In genomic region chr11:65563606-65564005, GRCh38 we compare ENCODE assay signal across 31 cellular contexts. TPM values are rescaled to one million over a fixed set of nuclear protein-coding genes. Genes with fewer than 3 reads are reported as not detected.
DNase-seq lines count a peak whose midpoint lies in the region; ATAC-seq, FAIRE-seq and TF ChIP-seq lines count a peak whose summit lies in the region.
"Had no signal": no experiment of that assay in that cellular context is flagged by ENCODE, and none has a peak within 500 bp of the region (broad histone marks: within the 10 kb centered on the region; RNA-seq: fewer than 3 reads in every experiment).

No MANE protein-coding gene starts in this region.

- ATAC-seq in CD8-positive, alpha-beta T cell = no peak
- ATAC-seq in effector memory CD8-positive, alpha-beta T cell (replicated peaks) = no peak
- ATAC-seq: GM23338; right cardiac atrium; stimulated activated naive CD8-positive, alpha-beta T cell treated with anti-CD3 and anti-CD28 coated beads, Interleukin-15, amount 100 ng/mL, for 72 hours had no signal

- no peak overlapping the region for H3K4me3 ChIP-seq in CD8-positive, alpha-beta T cell (ENCODE audit: low read depth, low read length)
- H3K4me3 ChIP-seq in OCI-LY3 (ENCODE audit: low read length) (no peak overlapping the region; the same call in 1 of the 2 replicates), trophoblast cell (ENCODE audit: low read depth, low read length) (no peak overlapping the region)
- H3K4me3 ChIP-seq: breast epithelium, colonic mucosa, GM23338, ovary, transverse colon had no signal

- no CpG with 5 or more reads among the region's 4 CpGs for WGBS in trophoblast cell (ENCODE audit: extremely low coverage, insufficient coverage, insufficient read length)

- H4K91ac ChIP-seq in trophoblast cell (ENCODE audit: low read depth, low read length) = no peak overlapping the region

- no peak overlapping the region for H2BK12ac ChIP-seq in trophoblast cell (ENCODE audit: low read length)

- peak overlapping the region; percentile 77 for H3K27ac Mint-ChIP-seq in CD8-positive, alpha-beta T cell
- H3K27ac Mint-ChIP-seq in effector memory CD8-positive, alpha-beta T cell = peak overlapping the region; percentile 75
- H3K27ac Mint-ChIP-seq in MCF 10A (ENCODE audit: low read depth, unreplicated experiment) = no peak overlapping the region
- no peak overlapping the region for H3K27ac Mint-ChIP-seq in chondrocyte (ENCODE audit: unreplicated experiment)
- H3K27ac Mint-ChIP-seq: GM23338, memory B cell had no signal

- no peak overlapping the region for H2BK120ac ChIP-seq in trophoblast cell (ENCODE audit: insufficient read depth, low read length, poor library complexity)

- no peaks in the 10 kb centered on the region for H4K20me1 ChIP-seq in OCI-LY3 (ENCODE audit: insufficient read depth, low read length)

- CTCF ChIA-PET in CD8-positive, alpha-beta T cell (lab: Charles Lee) = interaction anchor here (0.8 to 5.0 kb wide), 3 partner anchors 11 to 25 kb away, joined by 3 to 37 read pairs (median 34); no protein-coding TSS in a partner anchor
- CTCF ChIA-PET in MCF 10A (lab: Yijun Ruan, JAX) = interaction anchor here (5.5 kb wide), 1 partner anchor 9 kb away, joined by 35 read pairs; the partner anchor contains the start of gene FAM89B

- no peak overlapping the region for H3K23ac ChIP-seq in trophoblast cell (ENCODE audit: low read length)

- H3K79me1 ChIP-seq in trophoblast cell (ENCODE audit: low read length) = peaks cover 18% of the 10 kb centered on the region

- H3K9ac ChIP-seq in OCI-LY3 (ENCODE audit: low read length) (no peak overlapping the region), trophoblast cell (ENCODE audit: low read length) (no peak overlapping the region)

- no peak for TF ChIP-seq POLR2A in GM12891 (IDR thresholded peaks at IDR 0.05; ENCODE audit: low read depth, low read length)

- H3K4me2 ChIP-seq in OCI-LY3 (ENCODE audit: low read length) (peak overlapping the region; percentile 79), trophoblast cell (ENCODE audit: low read length) (no peak overlapping the region)
- H3K4me2 ChIP-seq: GM23338 had no signal

- no peak overlapping the region for H3K14ac ChIP-seq in trophoblast cell (ENCODE audit: low read length)

- H4K8ac ChIP-seq in trophoblast cell (ENCODE audit: low read depth, low read length) = no peak overlapping the region

- no peak overlapping the region for H3K4me3 Mint-ChIP-seq in CD8-positive, alpha-beta T cell
- H3K4me3 Mint-ChIP-seq in effector memory CD8-positive, alpha-beta T cell = no peak overlapping the region
- H3K4me3 Mint-ChIP-seq in MCF 10A (ENCODE audit: unreplicated experiment) (no peak overlapping the region), chondrocyte (ENCODE audit: unreplicated experiment) (no peak overlapping the region)
- H3K4me3 Mint-ChIP-seq: GM23338, memory B cell had no signal

- no peaks in the 10 kb centered on the region for H3K9me3 ChIP-seq in CD8-positive, alpha-beta T cell (ENCODE audit: low read length)
- H3K9me3 ChIP-seq in OCI-LY3 (ENCODE audit: insufficient read depth, low read length) = no peaks in the 10 kb centered on the region
- H3K9me3 ChIP-seq in trophoblast cell (ENCODE audit: insufficient read depth, low read depth, low read length) = no peaks in the 10 kb centered on the region
- H3K9me3 ChIP-seq: breast epithelium, colonic mucosa, ovary, transverse colon had no signal

- H3K4me1 ChIP-seq in CD8-positive, alpha-beta T cell (ENCODE audit: insufficient read depth, low read length) = peaks cover 69% of the 10 kb centered on the region
- H3K4me1 ChIP-seq in OCI-LY3 (ENCODE audit: low read length) (peaks cover 16% of the 10 kb centered on the region), trophoblast cell (ENCODE audit: control insufficient read depth in 1 of 2, insufficient read depth in 2 of 2, low read length in 2 of 2) (peaks cover 17 to 26% of the 10 kb centered on the region in 2 experiments)

- H3K9me3 Mint-ChIP-seq in CD8-positive, alpha-beta T cell = no peaks in the 10 kb centered on the region
- H3K9me3 Mint-ChIP-seq in effector memory CD8-positive, alpha-beta T cell = no peaks in the 10 kb centered on the region
- H3K9me3 Mint-ChIP-seq in MCF 10A (ENCODE audit: unreplicated experiment) (no peaks in the 10 kb centered on the region), chondrocyte (ENCODE audit: low read depth) (no peaks in the 10 kb centered on the region)
- H3K9me3 Mint-ChIP-seq: GM23338; memory B cell; stimulated activated naive CD8-positive, alpha-beta T cell treated with anti-CD3 and anti-CD28 coated beads, Interleukin-15, amount 100 ng/mL, for 72 hours had no signal

- no peak overlapping the region for H2BK5ac ChIP-seq in trophoblast cell (ENCODE audit: low read depth, low read length, poor library complexity)

- DNase-seq in CD8-positive, alpha-beta T cell = no peak
- DNase-seq in effector memory CD8-positive, alpha-beta T cell = no peak
- DNase-seq in trophoblast cell = peak; percentile 91 to 93
- no peak for DNase-seq in MCF 10A (ENCODE audit: unreplicated experiment)
- DNase-seq in GM12891 (ENCODE audit: insufficient read length, low spot score) = no peak
- no peak for DNase-seq in chondrocyte (ENCODE audit: low spot score)
- DNase-seq in NOMO-1 treated with dmso at 0.1 percent for 144 hours (lab: John Stamatoyannopoulos, UW; ENCODE audit: unreplicated experiment) = no peak
- DNase-seq: activated gamma-delta T cell treated with Interleukin-2 at 50 U/mL for 16 hours; activated T-cell treated with anti-CD3 and anti-CD28 coated beads for 4 hours; amniotic stem cell; colonic mucosa; DMS53; effector memory CD4-positive, alpha-beta T cell; GDM1; Kasumi-1; NCI-H1694; NCI-H2171 treated with DMSO at 0.1 percent for 48 hours; NCI-H524; ovary; stimulated activated CD4-positive, alpha-beta T cell treated with anti-CD3 and anti-CD28 coated beads, Interleukin-12 subunit alpha, Interleukin-12 subunit beta, amount 100 ng/mL, for 4 hours; stimulated activated naive CD8-positive, alpha-beta T cell treated with anti-CD3 and anti-CD28 coated beads, Interleukin-15, amount 100 ng/mL, for 72 hours; T-helper 2 cell; transverse colon had no signal

- no peak overlapping the region for H2AK5ac ChIP-seq in trophoblast cell (ENCODE audit: low read length)

- peaks cover 55% of the 10 kb centered on the region for H3K4me1 Mint-ChIP-seq in CD8-positive, alpha-beta T cell (ENCODE audit: low read depth)
- H3K4me1 Mint-ChIP-seq in effector memory CD8-positive, alpha-beta T cell (ENCODE audit: low read depth in 2 of 2) = peaks cover 40 to 45% of the 10 kb centered on the region in 2 donors
- peaks cover 30% of the 10 kb centered on the region for H3K4me1 Mint-ChIP-seq in MCF 10A (ENCODE audit: insufficient read depth, unreplicated experiment)
- peaks cover 56% of the 10 kb centered on the region for H3K4me1 Mint-ChIP-seq in chondrocyte (ENCODE audit: low read depth)

- FAIRE-seq in GM12891 (lab: Jason Lieb, UNC) = no peak
- FAIRE-seq: frontal cortex, RCC 7860 had no signal

- no peak overlapping the region for H3K27ac ChIP-seq in CD8-positive, alpha-beta T cell (ENCODE audit: low read depth, low read length)
- H3K27ac ChIP-seq in OCI-LY3 (ENCODE audit: low read length) (no peak overlapping the region), trophoblast cell (ENCODE audit: low read depth, low read length) (no peak overlapping the region)
- H3K27ac ChIP-seq: breast epithelium, colonic mucosa, ovary, VCaP had no signal

- intact Hi-C loops in CD8-positive, alpha-beta T cell (cut with DNase I, micrococcal nuclease) = no loop called here
- intact Hi-C loops in MCF 10A (cut with micrococcal nuclease) = no loop called here

- H3K27me3 Mint-ChIP-seq in CD8-positive, alpha-beta T cell (ENCODE audit: low read depth) = no peaks in the 10 kb centered on the region
- H3K27me3 Mint-ChIP-seq in effector memory CD8-positive, alpha-beta T cell = no peaks in the 10 kb centered on the region
- H3K27me3 Mint-ChIP-seq in MCF 10A (ENCODE audit: insufficient read depth, unreplicated experiment) (no peaks in the 10 kb centered on the region), chondrocyte (ENCODE audit: low read depth) (no peaks in the 10 kb centered on the region)
- H3K27me3 Mint-ChIP-seq: memory B cell; stimulated activated naive CD8-positive, alpha-beta T cell treated with anti-CD3 and anti-CD28 coated beads, Interleukin-15, amount 100 ng/mL, for 72 hours had no signal

- H3K79me2 ChIP-seq in OCI-LY3 (ENCODE audit: low read length) (peaks cover 11% of the 10 kb centered on the region), trophoblast cell (ENCODE audit: control insufficient read depth, insufficient read depth, low read length, poor library complexity) (peaks cover 2% of the 10 kb centered on the region)

- BruUV-seq in MCF 10A (replicated peaks; lab: Mats Ljungman, UMichigan) = no TSS peak

- H3K36me3 ChIP-seq in CD8-positive, alpha-beta T cell (ENCODE audit: insufficient read depth, low read length) = no peaks in the 10 kb centered on the region
- peaks cover 10% of the 10 kb centered on the region for H3K36me3 ChIP-seq in OCI-LY3 (replicated peaks; ENCODE audit: low read depth, low read length)
- H3K36me3 ChIP-seq in trophoblast cell (ENCODE audit: control insufficient read depth in 1 of 2, insufficient read depth in 2 of 2, low read length in 2 of 2) = no peaks in the 10 kb centered on the region
- H3K36me3 ChIP-seq: breast epithelium, colonic mucosa, ovary, transverse colon had no signal

- POLR2A ChIA-PET in CD8-positive, alpha-beta T cell (lab: Charles Lee) = no interaction called here
- POLR2A ChIA-PET in MCF 10A (lab: Yijun Ruan, JAX) = no interaction called here

- peaks cover 9% of the 10 kb centered on the region for H3K36me3 Mint-ChIP-seq in CD8-positive, alpha-beta T cell
- H3K36me3 Mint-ChIP-seq in effector memory CD8-positive, alpha-beta T cell (ENCODE audit: insufficient read depth) = peaks cover 12% of the 10 kb centered on the region
- peaks cover 14% of the 10 kb centered on the region for H3K36me3 Mint-ChIP-seq in MCF 10A (ENCODE audit: insufficient read depth, unreplicated experiment)
- H3K36me3 Mint-ChIP-seq in chondrocyte (ENCODE audit: low read depth) = peaks cover 2% of the 10 kb centered on the region

- H3K18ac ChIP-seq in trophoblast cell (ENCODE audit: low read length) = no peak overlapping the region

- no peak overlapping the region for H2AFZ ChIP-seq in OCI-LY3 (ENCODE audit: low read depth, low read length)
- no peak overlapping the region for H2AFZ ChIP-seq in trophoblast cell (ENCODE audit: insufficient read depth, low read length, poor library complexity)
- H2AFZ ChIP-seq: GM23338 had no signal

- TF ChIP-seq CTCF in CD8-positive, alpha-beta T cell (IDR thresholded peaks at IDR 0.05) = no peak
- TF ChIP-seq CTCF in OCI-LY3 (IDR thresholded peaks at IDR 0.05; ENCODE audit: low read depth, low read length) = no peak
- TF ChIP-seq CTCF in MCF 10A (IDR thresholded peaks at IDR 0.05; ENCODE audit: unreplicated experiment) = no peak
- TF ChIP-seq CTCF in chondrocyte (IDR thresholded peaks at IDR 0.05) = no peak

- H4K12ac ChIP-seq in trophoblast cell (ENCODE audit: low read depth, low read length) = no peak overlapping the region

- H3K4ac ChIP-seq in trophoblast cell (ENCODE audit: low read depth, low read length) = no peak overlapping the region

- H3K27me3 ChIP-seq in CD8-positive, alpha-beta T cell (ENCODE audit: insufficient read depth, low read length) = no peaks in the 10 kb centered on the region
- peaks cover 9% of the 10 kb centered on the region for H3K27me3 ChIP-seq in OCI-LY3 (ENCODE audit: low read depth, low read length)
- no peaks in the 10 kb centered on the region for H3K27me3 ChIP-seq in trophoblast cell (ENCODE audit: insufficient read depth, low read length)
- H3K27me3 ChIP-seq: breast epithelium, colonic mucosa, ovary, transverse colon had no signal

RNA-seq across cellular contexts. Expression of gene LTBP3, which starts 5.4 kb away (rescaled TPM):
- total RNA-seq in CD8-positive, alpha-beta T cell = 100 to 1,000 TPM; 231 to 246 TPM
- 36.2 and 40.2 TPM in 2 replicates for polyA plus RNA-seq in trophoblast cell (2013)
- total RNA-seq in MCF 10A (2022) (10.6 and 11.0 TPM in 2 replicates), chondrocyte (264 to 272 TPM (median 271 TPM) in 3 replicates)
- polyA plus RNA-seq in GM12891 (2012; ENCODE audit: low read depth, missing spikeins) = 14.6 TPM

RNA-seq across cellular contexts. Expression of gene ZNRD2, which starts 6.7 kb away (rescaled TPM):
- total RNA-seq in CD8-positive, alpha-beta T cell = 10 to 100 TPM; 35.6 to 41.4 TPM
- polyA plus RNA-seq in trophoblast cell (2013) = 88.8 and 89.4 TPM in 2 replicates
- total RNA-seq in MCF 10A (2022) (65.4 and 68.5 TPM in 2 replicates), chondrocyte (26.4 to 32.1 TPM (median 28.1 TPM) in 3 replicates)
- polyA plus RNA-seq in GM12891 (2012; ENCODE audit: low read depth, missing spikeins) = 48.7 TPM

RNA-seq across cellular contexts. Expression of gene FAM89B, which starts 8.7 kb away (rescaled TPM):
- total RNA-seq in CD8-positive, alpha-beta T cell = 10 to 100 TPM; 20.6 to 20.8 TPM
- polyA plus RNA-seq in trophoblast cell (2013) = 71.6 and 72.3 TPM in 2 replicates
- total RNA-seq in MCF 10A (2022) = 16.7 and 21.6 TPM in 2 replicates
- polyA plus RNA-seq in GM12891 (2012; ENCODE audit: low read depth, missing spikeins) = 18.3 TPM
- 84.8 to 91.9 TPM (median 86.8 TPM) in 3 replicates for total RNA-seq in chondrocyte

RNA-seq across cellular contexts. Expression of gene EHBP1L1, which starts 12.2 kb away (rescaled TPM):
- total RNA-seq in CD8-positive, alpha-beta T cell = 10 to 100 TPM; 64.7 to 65.1 TPM
- polyA plus RNA-seq in trophoblast cell (2013) = 12.5 and 13.2 TPM in 2 replicates
- total RNA-seq in MCF 10A (2022) (31.3 and 40.6 TPM in 2 replicates), chondrocyte (28.1 to 82.0 TPM (median 81.3 TPM) in 3 replicates)
- 36.3 TPM for polyA plus RNA-seq in GM12891 (2012; ENCODE audit: low read depth, missing spikeins)

RNA-seq across cellular contexts. Expression of gene KCNK7, which starts 32.0 kb away (rescaled TPM):
- 10 to 100 TPM in 1 of 2 experiments, 1 to 10 TPM in 1; 9.1 to 11.1 TPM for total RNA-seq in CD8-positive, alpha-beta T cell
- 0.03 and 0.04 TPM in 2 replicates for polyA plus RNA-seq in trophoblast cell (2013)
- total RNA-seq in MCF 10A (2022) (0.25 TPM in 1 of 2 replicates, not detected in the other), chondrocyte (0.22 to 0.44 TPM in 2 of 3 replicates, not detected in the other)
- 0.09 TPM for polyA plus RNA-seq in GM12891 (2012; ENCODE audit: low read depth, missing spikeins)
- total RNA-seq: frontal cortex, GM23338 had no signal

Comparison
In these comparisons a context has a peak if more than half of its experiments do, and no peak if none do; other contexts are left out.
1. DNase-seq: peak in trophoblast cell (2 of 2); none in CD8-positive, alpha-beta T cell (0 of 7), effector memory CD8-positive, alpha-beta T cell (0 of 3), MCF 10A (single experiment), GM12891 (single experiment), chondrocyte (single experiment) and NOMO-1 treated with dmso at 0.1 percent for 144 hours (single experiment).
2. H3K27ac Mint-ChIP-seq: peak in CD8-positive, alpha-beta T cell (single experiment) and effector memory CD8-positive, alpha-beta T cell (2 of 2); none in MCF 10A (single experiment) and chondrocyte (single experiment).
3. RNA of gene LTBP3, which starts 5.4 kb away (total RNA-seq): 264 to 272 TPM in chondrocyte and 231 to 246 TPM in CD8-positive, alpha-beta T cell; 10.6 to 11.0 TPM in MCF 10A; every median in the first group is over 10 times any median in the second.